Comparison of ENCODE assay signal across 17 cellular contexts in genomic region chr7:102409340-102409739, GRCh38. TPM values are rescaled to one million over a fixed set of nuclear protein-coding genes. Genes with fewer than 3 reads are reported as not detected.
A peak's percentile ranks its signal among the peaks of the same experiment; 100 is the strongest.
DNase-seq lines count a peak whose midpoint lies in the region; ATAC-seq and TF ChIP-seq lines count a peak whose summit lies in the region.
"Had no signal": no experiment of that assay in that cellular context is flagged by ENCODE, and none has a peak within 500 bp of the region (broad histone marks: within the 10 kb centered on the region; RNA-seq: fewer than 3 reads in every experiment).

No MANE protein-coding gene starts in this region.

- peaks cover 14 to 36% of the 10 kb centered on the region in 2 donors for H3K36me3 Mint-ChIP-seq in activated T-cell treated with anti-CD3 and anti-CD28 coated beads, Interleukin-2, amount 50 U/mL, for 72 hours (ENCODE audit: insufficient read depth in 2 of 2)
- peaks cover 8% of the 10 kb centered on the region for H3K36me3 Mint-ChIP-seq in T-helper 17 cell (ENCODE audit: low read depth)
- H3K36me3 Mint-ChIP-seq in central memory CD8-positive, alpha-beta T cell (ENCODE audit: insufficient read depth), result peaks cover 63% of the 10 kb centered on the region
- peaks cover 69% of the 10 kb centered on the region for H3K36me3 Mint-ChIP-seq in stimulated activated memory B cell treated with anti-CD40 and anti-IgM and Interleukin-4, amounts not matched to agents 10 μg/mL and 1 μg/mL and 100 μg/mL, for 72 hours

- no peak overlapping the region for H3K4me3 Mint-ChIP-seq in activated T-cell treated with anti-CD3 and anti-CD28 coated beads, Interleukin-2, amount 50 U/mL, for 72 hours
- H3K4me3 Mint-ChIP-seq in T-helper 17 cell, result no peak overlapping the region
- H3K4me3 Mint-ChIP-seq in central memory CD8-positive, alpha-beta T cell, result no peak overlapping the region
- no peak overlapping the region for H3K4me3 Mint-ChIP-seq in stimulated activated memory B cell treated with anti-CD40 and anti-IgM and Interleukin-4, amounts not matched to agents 10 μg/mL and 1 μg/mL and 100 μg/mL, for 72 hours
- H3K4me3 Mint-ChIP-seq: CD8-positive, alpha-beta memory T cell had no signal

- H3K9me3 ChIP-seq in T-helper 17 cell (ENCODE audit: control insufficient read depth, low read length, poor library complexity, severe bottlenecking) (no peaks in the 10 kb centered on the region), upper lobe of right lung (no peaks in the 10 kb centered on the region)

- ATAC-seq in activated T-cell treated with anti-CD3 and anti-CD28 coated beads, Interleukin-2, amount 50 U/mL, for 72 hours (replicated peaks in 1 of 2), result no peak
- ATAC-seq in T-helper 17 cell, result no peak
- ATAC-seq in central memory CD8-positive, alpha-beta T cell (replicated peaks; ENCODE audit: extremely low read depth, poor library complexity, severe bottlenecking), result no peak
- no peak for ATAC-seq in stimulated activated memory B cell treated with anti-CD40 and anti-IgM and Interleukin-4, amounts not matched to agents 10 μg/mL and 1 μg/mL and 100 μg/mL, for 72 hours
- no peak for ATAC-seq in upper lobe of right lung

- no peaks in the 10 kb centered on the region for H3K27me3 Mint-ChIP-seq in activated T-cell treated with anti-CD3 and anti-CD28 coated beads, Interleukin-2, amount 50 U/mL, for 72 hours (ENCODE audit: low read depth)
- H3K27me3 Mint-ChIP-seq in T-helper 17 cell, result no peaks in the 10 kb centered on the region
- H3K27me3 Mint-ChIP-seq in central memory CD8-positive, alpha-beta T cell, result no peaks in the 10 kb centered on the region
- no peaks in the 10 kb centered on the region for H3K27me3 Mint-ChIP-seq in stimulated activated memory B cell treated with anti-CD40 and anti-IgM and Interleukin-4, amounts not matched to agents 10 μg/mL and 1 μg/mL and 100 μg/mL, for 72 hours
- H3K27me3 Mint-ChIP-seq: CD8-positive, alpha-beta memory T cell had no signal

- TF ChIP-seq CTCF in upper lobe of right lung (IDR thresholded peaks at IDR 0.05), result no peak

- intact Hi-C loops in upper lobe of right lung (cut with DNase I), result no loop called here

- peak overlapping the region; percentile 84 for H3K27ac Mint-ChIP-seq in activated T-cell treated with anti-CD3 and anti-CD28 coated beads, Interleukin-2, amount 50 U/mL, for 72 hours
- peak overlapping the region; percentile 47 for H3K27ac Mint-ChIP-seq in T-helper 17 cell
- peak overlapping the region; percentile 1 for H3K27ac Mint-ChIP-seq in central memory CD8-positive, alpha-beta T cell (ENCODE audit: low read depth)
- H3K27ac Mint-ChIP-seq in stimulated activated memory B cell treated with anti-CD40 and anti-IgM and Interleukin-4, amounts not matched to agents 10 μg/mL and 1 μg/mL and 100 μg/mL, for 72 hours, result peak overlapping the region; percentile 89

- no peaks in the 10 kb centered on the region for H3K27me3 ChIP-seq in upper lobe of right lung

- H3K4me1 ChIP-seq in upper lobe of right lung, result no peaks in the 10 kb centered on the region

- H3K9me3 Mint-ChIP-seq in activated T-cell treated with anti-CD3 and anti-CD28 coated beads, Interleukin-2, amount 50 U/mL, for 72 hours, result peaks cover 0 to 3% of the 10 kb centered on the region in 2 donors
- H3K9me3 Mint-ChIP-seq in central memory CD8-positive, alpha-beta T cell, result no peaks in the 10 kb centered on the region
- H3K9me3 Mint-ChIP-seq in stimulated activated memory B cell treated with anti-CD40 and anti-IgM and Interleukin-4, amounts not matched to agents 10 μg/mL and 1 μg/mL and 100 μg/mL, for 72 hours, result peaks cover 6% of the 10 kb centered on the region
- H3K9me3 Mint-ChIP-seq: CD8-positive, alpha-beta memory T cell had no signal

- no peak for DNase-seq in activated T-cell treated with anti-CD3 and anti-CD28 coated beads, Interleukin-2, amount 50 U/mL, for 72 hours
- DNase-seq in activated T-cell treated with anti-CD3 and anti-CD28 coated beads, Interleukin-2, amount 50 U/mL, for 48 hours, result no peak
- no peak for DNase-seq in T-helper 17 cell
- no peak for DNase-seq in central memory CD8-positive, alpha-beta T cell (ENCODE audit: low spot score in 2 of 2)
- DNase-seq in hippocampal formation (lab: John Stamatoyannopoulos, UW), result no peak
- no peak for DNase-seq in NCI-H526 (lab: John Stamatoyannopoulos, UW)
- DNase-seq in upper lobe of right lung, result no peak
- DNase-seq: C1 segment of cervical spinal cord; CD8-positive, alpha-beta memory T cell; DMS79; NCI-H1092 treated with DMSO at 0.1 percent for 48 hours; NCI-H2081 treated with DMSO at 0.1 percent for 48 hours; NCI-H774; SHP77 had no signal

- H3K4me3 ChIP-seq in upper lobe of right lung, result no peak overlapping the region
- H3K4me3 ChIP-seq: SK-N-MC had no signal

- H3K36me3 ChIP-seq in upper lobe of right lung, result peaks cover 92% of the 10 kb centered on the region

- H3K4me1 Mint-ChIP-seq in activated T-cell treated with anti-CD3 and anti-CD28 coated beads, Interleukin-2, amount 50 U/mL, for 72 hours (ENCODE audit: low read depth), result peaks cover 12% of the 10 kb centered on the region
- H3K4me1 Mint-ChIP-seq in T-helper 17 cell, result peaks cover 8% of the 10 kb centered on the region
- peaks cover 5% of the 10 kb centered on the region for H3K4me1 Mint-ChIP-seq in central memory CD8-positive, alpha-beta T cell
- peaks cover 54% of the 10 kb centered on the region for H3K4me1 Mint-ChIP-seq in stimulated activated memory B cell treated with anti-CD40 and anti-IgM and Interleukin-4, amounts not matched to agents 10 μg/mL and 1 μg/mL and 100 μg/mL, for 72 hours

- no peak overlapping the region for H3K27ac ChIP-seq in upper lobe of right lung
- H3K27ac ChIP-seq: SK-N-MC had no signal

RNA-seq across cellular contexts. Expression of gene PRKRIP1, which starts 13.2 kb away (rescaled TPM):
- 10 to 100 TPM; 30.6 to 35.7 TPM for total RNA-seq in activated T-cell treated with anti-CD3 and anti-CD28 coated beads, Interleukin-2, amount 50 U/mL, for 72 hours
- total RNA-seq in T-helper 17 cell (10 to 100 TPM; 38.0 to 44.0 TPM), upper lobe of right lung (21.9 TPM)

RNA-seq across cellular contexts. Expression of gene ORAI2, which starts 24.0 kb away (rescaled TPM):
- 10 to 100 TPM; 37.8 to 42.2 TPM for total RNA-seq in activated T-cell treated with anti-CD3 and anti-CD28 coated beads, Interleukin-2, amount 50 U/mL, for 72 hours
- total RNA-seq in T-helper 17 cell (10 to 100 TPM; 33.9 to 50.5 TPM), upper lobe of right lung (20.0 TPM)

RNA-seq across cellular contexts. Expression of gene SPDYE6, which starts 53.1 kb away (rescaled TPM):
- not detected for total RNA-seq in activated T-cell treated with anti-CD3 and anti-CD28 coated beads, Interleukin-2, amount 50 U/mL, for 72 hours
- not detected for total RNA-seq in T-helper 17 cell
- not detected for total RNA-seq in upper lobe of right lung
- total RNA-seq: CD8-positive, alpha-beta memory T cell; NCI-H460 had no signal

RNA-seq across cellular contexts. Expression of gene ALKBH4, which starts 55.3 kb away (rescaled TPM):
- 10 to 100 TPM in 1 of 2 donors, 1 to 10 TPM in 1; 9.1 to 11.8 TPM for total RNA-seq in activated T-cell treated with anti-CD3 and anti-CD28 coated beads, Interleukin-2, amount 50 U/mL, for 72 hours
- total RNA-seq in T-helper 17 cell (1 to 10 TPM; 4.4 to 5.5 TPM), upper lobe of right lung (7.4 TPM)

RNA-seq across cellular contexts. Expression of gene LRWD1, which starts 55.4 kb away (rescaled TPM):
- 10 to 100 TPM; 13.1 to 13.6 TPM for total RNA-seq in activated T-cell treated with anti-CD3 and anti-CD28 coated beads, Interleukin-2, amount 50 U/mL, for 72 hours
- total RNA-seq in T-helper 17 cell (10 to 100 TPM; 13.5 to 15.2 TPM), upper lobe of right lung (15.7 TPM)

Comparison
In these comparisons a context has a peak if more than half of its experiments do, and no peak if none do; other contexts are left out.
1. H3K27ac Mint-ChIP-seq: peak in every context shown above with its lines; median percentile 89 in stimulated activated memory B cell treated with anti-CD40 and anti-IgM and Interleukin-4, amounts not matched to agents 10 μg/mL and 1 μg/mL and 100 μg/mL, for 72 hours; 84 in activated T-cell treated with anti-CD3 and anti-CD28 coated beads, Interleukin-2, amount 50 U/mL, for 72 hours; 47 in T-helper 17 cell; 1 in central memory CD8-positive, alpha-beta T cell.